Comparison of ENCODE assay signal across 21 cellular contexts in genomic region chr16:62249069-62249468, GRCh38.
DNase-seq lines count a peak whose midpoint lies in the region; ATAC-seq and TF ChIP-seq lines count a peak whose summit lies in the region.
"Had no signal": no experiment of that assay in that cellular context is flagged by ENCODE, and none has a peak within 500 bp of the region (broad histone marks: within the 10 kb centered on the region; RNA-seq: fewer than 3 reads in every experiment).

No MANE protein-coding gene starts in this region.

- no peaks in the 10 kb centered on the region for H3K4me1 ChIP-seq in A673 (ENCODE audit: insufficient read depth, low read length, poor library complexity, severe bottlenecking)
- 0 out of 2 replicates have a peak, but pooled peaks cover 2% of the 10 kb centered on the region for H3K4me1 ChIP-seq in GM23338 (ENCODE audit: insufficient read depth)
- peaks cover 10% of the 10 kb centered on the region for H3K4me1 ChIP-seq in neural progenitor cell
- H3K4me1 ChIP-seq in hepatocyte (ENCODE audit: insufficient read depth), result peaks cover 5% of the 10 kb centered on the region
- H3K4me1 ChIP-seq: BLaER1 treated with 17β-estradiol and CSF1 and Interleukin-3, amounts not matched to agents 10 nM and 100 nM; SJSA1 had no signal

- 82% methylated on average over 3 of the region's 3 CpGs for WGBS in hepatocyte (ENCODE audit: low lambda C conversion rate, missing lambda C conversion rate)

- no peak overlapping the region for H3K27ac Mint-ChIP-seq in GM23338
- no peak overlapping the region for H3K27ac Mint-ChIP-seq in WTC11
- H3K27ac Mint-ChIP-seq in neural progenitor cell, result no peak overlapping the region
- H3K27ac Mint-ChIP-seq: CD8-positive, alpha-beta T cell had no signal

- H3K4me1 Mint-ChIP-seq in GM23338 (peaks cover 10% of the 10 kb centered on the region; the same call in 2 of the 3 replicates), WTC11 (peaks cover 9% of the 10 kb centered on the region), neural progenitor cell (peaks cover 10% of the 10 kb centered on the region)

- no TSS peak for BruUV-seq in A673 (replicated peaks; lab: Mats Ljungman, UMichigan)

- H3F3A ChIP-seq in GM23338 (replicated peaks; ENCODE audit: low read depth), result no peaks in the 10 kb centered on the region
- no peaks in the 10 kb centered on the region for H3F3A ChIP-seq in neural progenitor cell (ENCODE audit: low read depth)

- no peak for DNase-seq in A673 (ENCODE audit: low spot score)
- peak; percentile 18 for DNase-seq in GM23338 (ENCODE audit: low spot score)
- DNase-seq in WTC11 (ENCODE audit: low spot score), result no peak
- DNase-seq in neural progenitor cell (ENCODE audit: low spot score), result no peak
- no peak for DNase-seq in SKM-1 (lab: John Stamatoyannopoulos, UW; ENCODE audit: unreplicated experiment)
- DNase-seq in hepatocyte (ENCODE audit: low spot score), result no peak
- DNase-seq: ACHN; CD8-positive, alpha-beta T cell; GOT3; MM.1S; NCI-H1092 treated with DMSO at 0.1 percent for 48 hours; NCI-H146; NCI-H2029; NCI-H2227 treated with DMSO at 0.1 percent for 48 hours; NCI-H510A had no signal

- TF ChIP-seq CTCF in A673 (conservative IDR thresholded peaks at IDR 0.05; ENCODE audit: low read depth, low read length), result 0 out of 2 replicates have a peak, but pooled peaks have one; percentile 13
- TF ChIP-seq CTCF in GM23338 (conservative IDR thresholded peaks at IDR 0.05; ENCODE audit: low read depth in 2 of 2), result peak in 1 of 2 experiments; percentile 29; a peak in 2 of 4 replicates
- TF ChIP-seq CTCF in WTC11 (IDR thresholded peaks at IDR 0.05), result no peak
- TF ChIP-seq CTCF in neural progenitor cell (IDR thresholded peaks at IDR 0.05), result peak; percentile 9
- no peak for TF ChIP-seq CTCF in hepatocyte (IDR thresholded peaks at IDR 0.05; ENCODE audit: poor library complexity)

- H3K9me2 ChIP-seq in GM23338 (ENCODE audit: insufficient read depth) (no peaks in the 10 kb centered on the region), hepatocyte (replicated peaks; ENCODE audit: insufficient read depth) (no peaks in the 10 kb centered on the region)

- H3K27me3 Mint-ChIP-seq in GM23338 (ENCODE audit: insufficient read depth, low read depth, poor library complexity) (no peaks in the 10 kb centered on the region), WTC11 (ENCODE audit: low read depth) (0 out of 2 replicates have a peak, but pooled peaks cover 4% of the 10 kb centered on the region), neural progenitor cell (ENCODE audit: insufficient read depth, low read depth) (no peaks in the 10 kb centered on the region)

- H3K4me3 Mint-ChIP-seq in GM23338 (no peak overlapping the region), WTC11 (no peak overlapping the region), neural progenitor cell (no peak overlapping the region)
- H3K4me3 Mint-ChIP-seq: CD8-positive, alpha-beta T cell had no signal

- intact Hi-C loops in A673 (cut with micrococcal nuclease; ENCODE audit: unreplicated experiment), result no loop called here

- H3K27ac ChIP-seq in A673 (ENCODE audit: low read depth, low read length, poor library complexity, severe bottlenecking), result no peak overlapping the region
- no peak overlapping the region for H3K27ac ChIP-seq in GM23338 (ENCODE audit: low read depth)
- H3K27ac ChIP-seq in neural progenitor cell, result no peak overlapping the region
- no peak overlapping the region for H3K27ac ChIP-seq in hepatocyte
- H3K27ac ChIP-seq: BLaER1 treated with 17β-estradiol and CSF1 and Interleukin-3, amounts not matched to agents 10 nM and 100 nM; SJSA1 had no signal

- POLR2A ChIA-PET in A673 (lab: Charles Lee; ENCODE audit: low non-redundant PET), result no interaction called here
- POLR2A ChIA-PET in WTC11 (lab: Charles Lee), result no interaction called here

- H3K9me3 ChIP-seq in A673 (ENCODE audit: low read depth, low read length, poor library complexity, severe bottlenecking) (no peaks in the 10 kb centered on the region), neural progenitor cell (ENCODE audit: low read depth) (no peaks in the 10 kb centered on the region), hepatocyte (ENCODE audit: low read depth) (no peaks in the 10 kb centered on the region)
- H3K9me3 ChIP-seq: BLaER1 treated with 17β-estradiol and CSF1 and Interleukin-3, amounts not matched to agents 10 nM and 100 nM; SJSA1 had no signal

- H3K36me3 Mint-ChIP-seq in GM23338 (ENCODE audit: low read depth), result no peaks in the 10 kb centered on the region
- no peaks in the 10 kb centered on the region for H3K36me3 Mint-ChIP-seq in WTC11
- no peaks in the 10 kb centered on the region for H3K36me3 Mint-ChIP-seq in neural progenitor cell
- H3K36me3 Mint-ChIP-seq: CD8-positive, alpha-beta T cell had no signal

- CTCF ChIA-PET in A673 (lab: Charles Lee), result no interaction called here
- CTCF ChIA-PET in WTC11 (lab: Charles Lee), result interaction anchor here (1.0 to 2.5 kb wide), 3 partner anchors 8 to 23 kb away, joined by 4 to 9 read pairs (median 5); no protein-coding TSS in a partner anchor

- H3K9me3 Mint-ChIP-seq in GM23338 (no peaks in the 10 kb centered on the region), WTC11 (no peaks in the 10 kb centered on the region), neural progenitor cell (no peaks in the 10 kb centered on the region)

- no peak overlapping the region for H3K4me3 ChIP-seq in A673 (ENCODE audit: low read depth, low read length, poor library complexity, severe bottlenecking)
- H3K4me3 ChIP-seq in GM23338, result no peak overlapping the region
- no peak overlapping the region for H3K4me3 ChIP-seq in neural progenitor cell
- H3K4me3 ChIP-seq in hepatocyte, result no peak overlapping the region
- H3K4me3 ChIP-seq: BLaER1 treated with 17β-estradiol and CSF1 and Interleukin-3, amounts not matched to agents 10 nM and 100 nM; K562; SJSA1 had no signal

- H2AFZ ChIP-seq in GM23338 (no peak overlapping the region), neural progenitor cell (replicated peaks) (no peak overlapping the region), hepatocyte (no peak overlapping the region)

- H3K79me2 ChIP-seq in GM23338 (replicated peaks; ENCODE audit: insufficient read depth) (no peaks in the 10 kb centered on the region), neural progenitor cell (ENCODE audit: low read depth) (no peaks in the 10 kb centered on the region), hepatocyte (no peaks in the 10 kb centered on the region)

- H3K4me2 ChIP-seq in GM23338, result no peak overlapping the region
- H3K4me2 ChIP-seq in neural progenitor cell, result no peak overlapping the region
- H3K4me2 ChIP-seq in hepatocyte, result no peak overlapping the region
- H3K4me2 ChIP-seq: BLaER1 treated with 17β-estradiol and CSF1 and Interleukin-3, amounts not matched to agents 10 nM and 100 nM had no signal

- no peaks in the 10 kb centered on the region for H4K20me1 ChIP-seq in GM23338 (replicated peaks; ENCODE audit: insufficient read depth)
- no peaks in the 10 kb centered on the region for H4K20me1 ChIP-seq in neural progenitor cell (ENCODE audit: low read depth)
- no peaks in the 10 kb centered on the region for H4K20me1 ChIP-seq in hepatocyte (ENCODE audit: insufficient read depth, poor library complexity, severe bottlenecking)
- H4K20me1 ChIP-seq: BLaER1 treated with 17β-estradiol and CSF1 and Interleukin-3, amounts not matched to agents 10 nM and 100 nM had no signal

- H3K27me3 ChIP-seq in A673 (replicated peaks; ENCODE audit: insufficient read depth, low read depth, low read length, poor library complexity), result no peaks in the 10 kb centered on the region
- no peaks in the 10 kb centered on the region for H3K27me3 ChIP-seq in GM23338 (ENCODE audit: insufficient read depth)
- no peaks in the 10 kb centered on the region for H3K27me3 ChIP-seq in neural progenitor cell
- H3K27me3 ChIP-seq in hepatocyte, result no peaks in the 10 kb centered on the region
- H3K27me3 ChIP-seq: BLaER1 treated with 17β-estradiol and CSF1 and Interleukin-3, amounts not matched to agents 10 nM and 100 nM; SJSA1 had no signal

- H3K36me3 ChIP-seq in A673 (ENCODE audit: insufficient read depth, low read length, poor library complexity, severe bottlenecking), result no peaks in the 10 kb centered on the region
- H3K36me3 ChIP-seq in GM23338 (ENCODE audit: insufficient read depth), result no peaks in the 10 kb centered on the region; the same call in 1 of the 2 replicates
- no peaks in the 10 kb centered on the region for H3K36me3 ChIP-seq in neural progenitor cell
- no peaks in the 10 kb centered on the region for H3K36me3 ChIP-seq in hepatocyte (replicated peaks; ENCODE audit: insufficient read depth, low read depth)
- H3K36me3 ChIP-seq: BLaER1 treated with 17β-estradiol and CSF1 and Interleukin-3, amounts not matched to agents 10 nM and 100 nM; SJSA1 had no signal

- ATAC-seq in GM23338 (peak; percentile 35; the same call in 1 of the 3 replicates), WTC11 (peak; percentile 50; the same call in 1 of the 2 replicates), GM18520 (IDR thresholded peaks at IDR 0.05; ENCODE audit: unreplicated experiment) (no peak)
- ATAC-seq: CD8-positive, alpha-beta T cell; HCT116; HepG2; K562 had no signal

- H3K9ac ChIP-seq in neural progenitor cell, result no peak overlapping the region
- H3K9ac ChIP-seq: BLaER1 treated with 17β-estradiol and CSF1 and Interleukin-3, amounts not matched to agents 10 nM and 100 nM had no signal

TF ChIP-seq in GM23338, 12 proteins besides CTCF, POLR2A, EP300 and RAD21:
- no peak for TF ChIP-seq NANOG (IDR thresholded peaks at IDR 0.05; ENCODE audit: borderline replicate concordance)

Comparison
In these comparisons a context has a peak if more than half of its experiments do, and no peak if none do; other contexts are left out.
1. CTCF ChIP-seq: peak in A673 (single experiment) and neural progenitor cell (single experiment); none in WTC11 (single experiment) and hepatocyte (single experiment).